In genomic region chr1:51519048-51519856, GRCh38 we compare ENCODE assay signal across 8 cellular contexts. TPM values are rescaled to one million over a fixed set of nuclear protein-coding genes. Genes with fewer than 3 reads are reported as not detected.
A peak's percentile ranks its signal among the peaks of the same experiment; 100 is the strongest.
DNase-seq lines count a peak whose midpoint lies in the region; ATAC-seq and TF ChIP-seq lines count a peak whose summit lies in the region.

Gene EPS15 (minus strand): TSS chr1:51519266. CDS start chr1:51519231, 35 bp downstream.

- peaks cover 11% of the 10 kb centered on the region for H3K4me1 Mint-ChIP-seq in Caco-2 (ENCODE audit: low read depth, unreplicated experiment)
- H3K4me1 Mint-ChIP-seq in activated T-cell treated with anti-CD3 and anti-CD28 coated beads, Interleukin-2, amount 50 U/mL, for 4 hours (ENCODE audit: low read depth), result peaks cover 55% of the 10 kb centered on the region

- CTCF ChIA-PET in Caco-2 (lab: Charles Lee), result interaction anchor here (2.3 kb wide), 1 partner anchor 16 kb away, joined by 12 read pairs; no protein-coding TSS in a partner anchor

- peak within 1 kb of the TSS; percentile 85 for H3K4me3 ChIP-seq in Caco-2 (ENCODE audit: low read depth, low read length)
- peak within 1 kb of the TSS; percentile 95 for H3K4me3 ChIP-seq in HUES48 (ENCODE audit: low read depth, low read length)
- peak within 1 kb of the TSS; percentile 90 to 92 for H3K4me3 ChIP-seq in mucosa of rectum (ENCODE audit: low read length in 2 of 2)

- no TSS peak for BruUV-seq in Caco-2 (replicated peaks; lab: Mats Ljungman, UMichigan)

- DNase-seq in Caco-2 (peak; percentile 88 to 91), erythroblast (lab: John Stamatoyannopoulos, UW) (peak; percentile 92 to 95)
- DNase-seq in activated T-cell treated with anti-CD3 and anti-CD28 coated beads, Interleukin-2, amount 50 U/mL, for 4 hours, result peak; percentile 78
- DNase-seq in stimulated activated CD8-positive, alpha-beta memory T cell treated with anti-CD3 and anti-CD28 coated beads, Interleukin-4, amount 100 ng/mL, for 4 hours (ENCODE audit: low read depth in 2 of 2, low spot score in 1 of 2), result peak; percentile 56 to 73

- peak; percentile 42 for TF ChIP-seq POLR2A in erythroblast (IDR thresholded peaks at IDR 0.05; ENCODE audit: low read length)

- H3K27ac ChIP-seq in HUES48 (ENCODE audit: low read depth, low read length) (peak within 1 kb of the TSS; percentile 91), mucosa of rectum (ENCODE audit: low read depth in 2 of 2, low read length in 2 of 2) (peak within 1 kb of the TSS; percentile 97 to 98)

- intact Hi-C loops in Caco-2 (cut with micrococcal nuclease; ENCODE audit: unreplicated experiment), result loop anchor here (2.0 kb wide), 1 partner anchor 108 kb away; no protein-coding TSS in a partner anchor

- H3K4me3 Mint-ChIP-seq in Caco-2 (ENCODE audit: unreplicated experiment), result peak within 1 kb of the TSS; percentile 95
- peak within 1 kb of the TSS; percentile 96 for H3K4me3 Mint-ChIP-seq in activated T-cell treated with anti-CD3 and anti-CD28 coated beads, Interleukin-2, amount 50 U/mL, for 4 hours

- TF ChIP-seq CTCF in Caco-2 (IDR thresholded peaks at IDR 0.05; ENCODE audit: insufficient read depth in 1 of 2, low read depth in 1 of 2, low read length in 1 of 2, severe bottlenecking in 1 of 2, unreplicated experiment in 1 of 2), result no peak

- no peaks in the 10 kb centered on the region for H3K27me3 ChIP-seq in Caco-2 (replicated peaks; ENCODE audit: control insufficient read depth, insufficient read depth, low read length)
- H3K27me3 ChIP-seq in HUES48 (ENCODE audit: control insufficient read depth, insufficient read depth, low read length), result no peaks in the 10 kb centered on the region
- no peaks in the 10 kb centered on the region for H3K27me3 ChIP-seq in mucosa of rectum (ENCODE audit: control insufficient read depth in 2 of 2, insufficient read depth in 2 of 2, low read length in 2 of 2)

- peak within 1 kb of the TSS; percentile 89 for H3K27ac Mint-ChIP-seq in Caco-2 (ENCODE audit: unreplicated experiment)

- H3K4me1 ChIP-seq in Caco-2 (peaks cover 15% of the 10 kb centered on the region), HUES48 (ENCODE audit: control insufficient read depth, insufficient read depth, low read length) (peaks cover 17% of the 10 kb centered on the region; the same call in 1 of the 2 replicates), mucosa of rectum (ENCODE audit: control insufficient read depth in 2 of 2, insufficient read depth in 2 of 2, low read length in 2 of 2) (peaks cover 27 to 55% of the 10 kb centered on the region in 2 donors)

- no peaks in the 10 kb centered on the region for H3K9me3 ChIP-seq in Caco-2
- H3K9me3 ChIP-seq in HUES48 (ENCODE audit: control insufficient read depth, insufficient read depth, low read length), result no peaks in the 10 kb centered on the region
- H3K9me3 ChIP-seq in mucosa of rectum (ENCODE audit: control insufficient read depth in 2 of 2, low read length in 2 of 2), result no peaks in the 10 kb centered on the region

- no peaks in the 10 kb centered on the region for H3K36me3 ChIP-seq in Caco-2 (ENCODE audit: control insufficient read depth, insufficient read depth, low read length)
- no peaks in the 10 kb centered on the region for H3K36me3 ChIP-seq in HUES48 (ENCODE audit: control insufficient read depth, insufficient read depth, low read length)
- no peaks in the 10 kb centered on the region for H3K36me3 ChIP-seq in mucosa of rectum (ENCODE audit: control insufficient read depth in 2 of 2, insufficient read depth in 2 of 2, low read length in 2 of 2)

- H3K9me3 Mint-ChIP-seq in Caco-2 (ENCODE audit: unreplicated experiment), result no peaks in the 10 kb centered on the region
- H3K9me3 Mint-ChIP-seq in activated T-cell treated with anti-CD3 and anti-CD28 coated beads, Interleukin-2, amount 50 U/mL, for 4 hours, result no peaks in the 10 kb centered on the region

- peaks cover 15% of the 10 kb centered on the region for H3K36me3 Mint-ChIP-seq in Caco-2 (ENCODE audit: insufficient read depth, unreplicated experiment)
- H3K36me3 Mint-ChIP-seq in activated T-cell treated with anti-CD3 and anti-CD28 coated beads, Interleukin-2, amount 50 U/mL, for 4 hours (ENCODE audit: insufficient read depth), result no peaks in the 10 kb centered on the region

- peak; percentile 49 for ATAC-seq in GM21360 (IDR thresholded peaks at IDR 0.05; ENCODE audit: unreplicated experiment)
- peak; percentile 82 to 85 for ATAC-seq in activated T-cell treated with anti-CD3 and anti-CD28 coated beads, Interleukin-2, amount 50 U/mL, for 4 hours

- H3K27me3 Mint-ChIP-seq in Caco-2 (ENCODE audit: insufficient read depth, unreplicated experiment), result no peaks in the 10 kb centered on the region
- H3K27me3 Mint-ChIP-seq in activated T-cell treated with anti-CD3 and anti-CD28 coated beads, Interleukin-2, amount 50 U/mL, for 4 hours (ENCODE audit: low read depth), result no peaks in the 10 kb centered on the region

- POLR2A ChIA-PET in Caco-2 (lab: Charles Lee), result interaction anchor here (1.0 to 1.2 kb wide), 2 partner anchors 13 to 16 kb away, joined by 4 read pairs; no protein-coding TSS in a partner anchor

- H3K9ac ChIP-seq in HUES48 (ENCODE audit: low read depth, low read length), result peak within 1 kb of the TSS; percentile 73
- peak within 1 kb of the TSS; percentile 92 to 100 for H3K9ac ChIP-seq in mucosa of rectum (ENCODE audit: low read depth in 1 of 2, low read length in 2 of 2)

TF ChIP-seq in PFSK-1, 5 proteins besides CTCF, POLR2A, EP300 and RAD21:
- peak; percentile 69 for TF ChIP-seq POLR2AphosphoS5 (IDR thresholded peaks at IDR 0.05; ENCODE audit: low read depth, low read length)
- no peak for TF ChIP-seq REST (IDR thresholded peaks at IDR 0.05; ENCODE audit: insufficient read depth in 1 of 2, low read depth in 2 of 2, low read length in 2 of 2)
TF ChIP-seq in PFSK-1: peak in this region for 1.

RNA-seq across cellular contexts. Expression of gene EPS15, which starts in this region (rescaled TPM):
- 39.2 and 41.5 TPM in 2 replicates for total RNA-seq in Caco-2 (2022)
- 27.4 TPM for polyA plus RNA-seq in PFSK-1 (2012; ENCODE audit: insufficient read length, low read depth)
- total RNA-seq in activated T-cell treated with anti-CD3 and anti-CD28 coated beads, Interleukin-2, amount 50 U/mL, for 4 hours, result 10 to 100 TPM; 39.7 to 51.8 (median 51.4) TPM

Comparison
In these comparisons a context has a peak if more than half of its experiments do, and no peak if none do; other contexts are left out.
1. Peak in every context shown above with its lines: DNase-seq, ATAC-seq, H3K4me3 ChIP-seq and H3K27ac ChIP-seq.